Comparison of ENCODE assay signal across 15 cellular contexts in the genomic region with DNA sequence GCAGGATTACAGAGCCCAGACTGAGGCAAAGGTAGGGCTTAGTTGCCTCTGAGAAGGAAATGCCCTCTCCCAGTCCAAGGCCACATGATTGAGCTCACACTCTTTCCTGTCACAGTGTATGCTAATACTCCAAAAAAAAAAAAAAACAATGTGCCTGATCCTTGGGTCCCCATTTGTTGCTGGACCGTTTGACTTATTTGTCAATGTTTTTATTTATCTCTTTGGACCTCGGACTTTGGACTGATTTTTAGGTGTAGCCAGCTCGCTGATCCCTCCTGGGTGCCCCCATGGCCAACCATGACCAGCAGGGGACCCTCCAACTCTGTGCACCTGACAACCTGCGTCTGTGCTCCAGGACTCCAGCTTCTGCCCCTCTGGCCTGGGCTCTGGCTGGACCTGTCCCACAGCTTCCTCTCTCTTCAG. TPM values are rescaled to one million over a fixed set of nuclear protein-coding genes. Genes with fewer than 3 reads are reported as not detected.
DNase-seq lines count a peak whose midpoint lies in the region; ATAC-seq and TF ChIP-seq lines count a peak whose summit lies in the region.
"Had no signal": no experiment of that assay in that cellular context is flagged by ENCODE, and none has a peak within 500 bp of the region (broad histone marks: within the 10 kb centered on the region; RNA-seq: fewer than 3 reads in every experiment).

No MANE protein-coding gene starts in this region.

- peak overlapping the region; percentile 58 for H3K27ac ChIP-seq in hepatocyte
- H3K27ac ChIP-seq: tibial artery had no signal

- H3K9me2 ChIP-seq in hepatocyte (replicated peaks; ENCODE audit: insufficient read depth) = no peaks in the 10 kb centered on the region

- H3K27me3 ChIP-seq in hepatocyte = no peaks in the 10 kb centered on the region

- H3K36me3 Mint-ChIP-seq in activated CD4-positive, alpha-beta memory T cell treated with anti-CD3 and anti-CD28 coated beads for 36 hours = no peaks in the 10 kb centered on the region
- no peaks in the 10 kb centered on the region for H3K36me3 Mint-ChIP-seq in activated CD4-positive, alpha-beta memory T cell treated with anti-CD3 and anti-CD28 coated beads, Interleukin-2, amount 10 ng/mL, durations not matched to agents 7 days and 5 days (ENCODE audit: low read depth)

- ATAC-seq in stimulated activated naive CD8-positive, alpha-beta T cell treated with anti-CD3 and anti-CD28 coated beads, Interleukin-15, Interleukin-2, amounts not matched to agents 100 U/mL and 50 U/mL, for 24 hours = no peak
- no peak for ATAC-seq in GM18520 (IDR thresholded peaks at IDR 0.05; ENCODE audit: unreplicated experiment)

- H3K36me3 ChIP-seq in hepatocyte (replicated peaks; ENCODE audit: insufficient read depth, low read depth) = no peaks in the 10 kb centered on the region
- H3K36me3 ChIP-seq: tibial artery had no signal

- TF ChIP-seq CTCF in hepatocyte (IDR thresholded peaks at IDR 0.05; ENCODE audit: poor library complexity) = peak; percentile 32

- H3K27me3 Mint-ChIP-seq in activated CD4-positive, alpha-beta memory T cell treated with anti-CD3 and anti-CD28 coated beads for 36 hours = peaks cover 5% of the 10 kb centered on the region
- no peaks in the 10 kb centered on the region for H3K27me3 Mint-ChIP-seq in activated CD4-positive, alpha-beta memory T cell treated with anti-CD3 and anti-CD28 coated beads, Interleukin-2, amount 10 ng/mL, durations not matched to agents 7 days and 5 days

- H3K9me3 ChIP-seq in hepatocyte (ENCODE audit: low read depth) = no peaks in the 10 kb centered on the region
- H3K9me3 ChIP-seq: tibial artery had no signal

- H4K20me1 ChIP-seq in hepatocyte (ENCODE audit: insufficient read depth, poor library complexity, severe bottlenecking) = no peaks in the 10 kb centered on the region

- intact Hi-C loops in activated CD4-positive, alpha-beta memory T cell treated with anti-CD3 and anti-CD28 coated beads for 36 hours (cut with micrococcal nuclease) = no loop called here

- H3K27ac Mint-ChIP-seq in activated CD4-positive, alpha-beta memory T cell treated with anti-CD3 and anti-CD28 coated beads for 36 hours = no peak overlapping the region
- no peak overlapping the region for H3K27ac Mint-ChIP-seq in activated CD4-positive, alpha-beta memory T cell treated with anti-CD3 and anti-CD28 coated beads, Interleukin-2, amount 10 ng/mL, durations not matched to agents 7 days and 5 days

- no peaks in the 10 kb centered on the region for H3K9me3 Mint-ChIP-seq in activated CD4-positive, alpha-beta memory T cell treated with anti-CD3 and anti-CD28 coated beads for 36 hours
- no peaks in the 10 kb centered on the region for H3K9me3 Mint-ChIP-seq in activated CD4-positive, alpha-beta memory T cell treated with anti-CD3 and anti-CD28 coated beads, Interleukin-2, amount 10 ng/mL, durations not matched to agents 7 days and 5 days

- peak; percentile 20 for DNase-seq in activated CD4-positive, alpha-beta memory T cell treated with anti-CD3 and anti-CD28 coated beads for 36 hours
- DNase-seq in activated CD4-positive, alpha-beta memory T cell treated with anti-CD3 and anti-CD28 coated beads, Interleukin-2, amount 10 ng/mL, durations not matched to agents 7 days and 5 days = no peak
- DNase-seq in NAMALWA (ENCODE audit: low spot score) = peak; percentile 11
- DNase-seq in hepatocyte (ENCODE audit: low spot score) = peak; percentile 57
- peak; percentile 33 for DNase-seq in stimulated activated naive CD8-positive, alpha-beta T cell treated with anti-CD3 and anti-CD28 coated beads, Interleukin-15, Interleukin-2, amounts not matched to agents 100 U/mL and 50 U/mL, for 24 hours
- DNase-seq in GM19238 (ENCODE audit: insufficient read length, low spot score) = no peak
- DNase-seq in stimulated activated CD4-positive, alpha-beta T cell treated with anti-CD3 and anti-CD28 coated beads, Interleukin-12 subunit alpha, Interleukin-12 subunit beta, amount 100 ng/mL, for 4 hours = no peak
- DNase-seq: ACHN; activated CD4-positive, alpha-beta T cell treated with anti-CD3 and anti-CD28 coated beads for 1 hour; anterior cingulate cortex; mammary epithelial cell; nucleus accumbens; tibial artery had no signal

- POLR2A ChIA-PET in activated CD4-positive, alpha-beta memory T cell treated with anti-CD3 and anti-CD28 coated beads for 36 hours (lab: Charles Lee) = no interaction called here
- POLR2A ChIA-PET in activated CD4-positive, alpha-beta memory T cell treated with anti-CD3 and anti-CD28 coated beads, Interleukin-2, amount 10 ng/mL, durations not matched to agents 7 days and 5 days (lab: Charles Lee) = no interaction called here

- 70% methylated on average over 4 of the region's 4 CpGs for WGBS in hepatocyte (ENCODE audit: low lambda C conversion rate, missing lambda C conversion rate)

- CTCF ChIA-PET in activated CD4-positive, alpha-beta memory T cell treated with anti-CD3 and anti-CD28 coated beads for 36 hours (lab: Charles Lee) = interaction anchor here (0.7 to 5.9 kb wide), 10 partner anchors 9 to 167 kb away, joined by 3 to 28 read pairs (median 4); no protein-coding TSS in a partner anchor
- CTCF ChIA-PET in activated CD4-positive, alpha-beta memory T cell treated with anti-CD3 and anti-CD28 coated beads, Interleukin-2, amount 10 ng/mL, durations not matched to agents 7 days and 5 days (lab: Charles Lee) = interaction anchor here (0.9 to 2.1 kb wide), 6 partner anchors 12 to 167 kb away, joined by 3 to 9 read pairs (median 4); no protein-coding TSS in a partner anchor

- no peak overlapping the region for H2AFZ ChIP-seq in hepatocyte

- H3K4me1 Mint-ChIP-seq in activated CD4-positive, alpha-beta memory T cell treated with anti-CD3 and anti-CD28 coated beads for 36 hours (ENCODE audit: low read depth) = no peaks in the 10 kb centered on the region
- H3K4me1 Mint-ChIP-seq in activated CD4-positive, alpha-beta memory T cell treated with anti-CD3 and anti-CD28 coated beads, Interleukin-2, amount 10 ng/mL, durations not matched to agents 7 days and 5 days = no peaks in the 10 kb centered on the region

- no peak overlapping the region for H3K4me3 Mint-ChIP-seq in activated CD4-positive, alpha-beta memory T cell treated with anti-CD3 and anti-CD28 coated beads for 36 hours
- H3K4me3 Mint-ChIP-seq in activated CD4-positive, alpha-beta memory T cell treated with anti-CD3 and anti-CD28 coated beads, Interleukin-2, amount 10 ng/mL, durations not matched to agents 7 days and 5 days = no peak overlapping the region

- no peaks in the 10 kb centered on the region for H3K4me1 ChIP-seq in hepatocyte (ENCODE audit: insufficient read depth)
- H3K4me1 ChIP-seq: tibial artery had no signal

- no peaks in the 10 kb centered on the region for H3K79me2 ChIP-seq in hepatocyte

- H3K4me3 ChIP-seq in hepatocyte = no peak overlapping the region
- H3K4me3 ChIP-seq: tibial artery had no signal

- H3K4me2 ChIP-seq in hepatocyte = no peak overlapping the region

RNA-seq across cellular contexts. Expression of a gene that starts 0.6 kb away (rescaled TPM):
- not detected for total RNA-seq in activated CD4-positive, alpha-beta memory T cell treated with anti-CD3 and anti-CD28 coated beads for 36 hours
- not detected for total RNA-seq in activated CD4-positive, alpha-beta memory T cell treated with anti-CD3 and anti-CD28 coated beads, Interleukin-2, amount 10 ng/mL, durations not matched to agents 7 days and 5 days
- total RNA-seq in hepatocyte = not detected in 2 replicates
- polyA plus RNA-seq in hepatocyte = not detected in 2 replicates
- total RNA-seq: M059J, mammary epithelial cell had no signal
- polyA plus RNA-seq: mammary epithelial cell had no signal

RNA-seq across cellular contexts. Expression of a gene that starts 4.6 kb away (rescaled TPM):
- not detected for total RNA-seq in activated CD4-positive, alpha-beta memory T cell treated with anti-CD3 and anti-CD28 coated beads for 36 hours
- not detected for total RNA-seq in activated CD4-positive, alpha-beta memory T cell treated with anti-CD3 and anti-CD28 coated beads, Interleukin-2, amount 10 ng/mL, durations not matched to agents 7 days and 5 days
- 0.27 and 1.5 TPM in 2 replicates for total RNA-seq in hepatocyte
- polyA plus RNA-seq in hepatocyte = 0.56 and 1.7 TPM in 2 replicates
- total RNA-seq: M059J, mammary epithelial cell had no signal
- polyA plus RNA-seq: mammary epithelial cell had no signal

RNA-seq across cellular contexts. Expression of a gene that starts 19.4 kb away (rescaled TPM):
- total RNA-seq in activated CD4-positive, alpha-beta memory T cell treated with anti-CD3 and anti-CD28 coated beads for 36 hours = not detected
- not detected for total RNA-seq in activated CD4-positive, alpha-beta memory T cell treated with anti-CD3 and anti-CD28 coated beads, Interleukin-2, amount 10 ng/mL, durations not matched to agents 7 days and 5 days
- 32.0 and 40.1 TPM in 2 replicates for total RNA-seq in hepatocyte
- polyA plus RNA-seq in hepatocyte = 39.0 and 42.2 TPM in 2 replicates
- total RNA-seq: M059J, mammary epithelial cell had no signal
- polyA plus RNA-seq: mammary epithelial cell had no signal

RNA-seq across cellular contexts. Expression of a gene that starts 35.9 kb away (rescaled TPM):
- not detected for total RNA-seq in activated CD4-positive, alpha-beta memory T cell treated with anti-CD3 and anti-CD28 coated beads for 36 hours
- total RNA-seq in activated CD4-positive, alpha-beta memory T cell treated with anti-CD3 and anti-CD28 coated beads, Interleukin-2, amount 10 ng/mL, durations not matched to agents 7 days and 5 days = under 1 TPM in 1 of 2 experiments, not detected in 1; 0.48 TPM
- not detected in 2 replicates for total RNA-seq in hepatocyte
- polyA plus RNA-seq in hepatocyte = not detected in 2 replicates
- total RNA-seq: M059J, mammary epithelial cell had no signal
- polyA plus RNA-seq: mammary epithelial cell had no signal

RNA-seq across cellular contexts. Expression of a gene that starts 38.4 kb away (rescaled TPM):
- total RNA-seq in activated CD4-positive, alpha-beta memory T cell treated with anti-CD3 and anti-CD28 coated beads for 36 hours = not detected
- total RNA-seq in activated CD4-positive, alpha-beta memory T cell treated with anti-CD3 and anti-CD28 coated beads, Interleukin-2, amount 10 ng/mL, durations not matched to agents 7 days and 5 days = not detected
- total RNA-seq in hepatocyte = not detected in 2 replicates
- not detected in 2 replicates for polyA plus RNA-seq in hepatocyte
- total RNA-seq: M059J, mammary epithelial cell had no signal
- polyA plus RNA-seq: mammary epithelial cell had no signal

Comparison
In these comparisons a context has a peak if more than half of its experiments do, and no peak if none do; other contexts are left out.
1. DNase-seq: peak in activated CD4-positive, alpha-beta memory T cell treated with anti-CD3 and anti-CD28 coated beads for 36 hours (single experiment), NAMALWA (single experiment), hepatocyte (single experiment) and stimulated activated naive CD8-positive, alpha-beta T cell treated with anti-CD3 and anti-CD28 coated beads, Interleukin-15, Interleukin-2, amounts not matched to agents 100 U/mL and 50 U/mL, for 24 hours (single experiment); none in activated CD4-positive, alpha-beta memory T cell treated with anti-CD3 and anti-CD28 coated beads, Interleukin-2, amount 10 ng/mL, durations not matched to agents 7 days and 5 days (single experiment), GM19238 (single experiment) and stimulated activated CD4-positive, alpha-beta T cell treated with anti-CD3 and anti-CD28 coated beads, Interleukin-12 subunit alpha, Interleukin-12 subunit beta, amount 100 ng/mL, for 4 hours (single experiment).
2. RNA of a gene that starts 19.4 kb away (total RNA-seq): 32.0 to 40.1 TPM in hepatocyte; not detected in activated CD4-positive, alpha-beta memory T cell treated with anti-CD3 and anti-CD28 coated beads for 36 hours and not detected in activated CD4-positive, alpha-beta memory T cell treated with anti-CD3 and anti-CD28 coated beads, Interleukin-2, amount 10 ng/mL, durations not matched to agents 7 days and 5 days; every median in the first group is over 10 times any median in the second.